11 cellular contexts compared by ENCODE assay signal in the genomic region with DNA sequence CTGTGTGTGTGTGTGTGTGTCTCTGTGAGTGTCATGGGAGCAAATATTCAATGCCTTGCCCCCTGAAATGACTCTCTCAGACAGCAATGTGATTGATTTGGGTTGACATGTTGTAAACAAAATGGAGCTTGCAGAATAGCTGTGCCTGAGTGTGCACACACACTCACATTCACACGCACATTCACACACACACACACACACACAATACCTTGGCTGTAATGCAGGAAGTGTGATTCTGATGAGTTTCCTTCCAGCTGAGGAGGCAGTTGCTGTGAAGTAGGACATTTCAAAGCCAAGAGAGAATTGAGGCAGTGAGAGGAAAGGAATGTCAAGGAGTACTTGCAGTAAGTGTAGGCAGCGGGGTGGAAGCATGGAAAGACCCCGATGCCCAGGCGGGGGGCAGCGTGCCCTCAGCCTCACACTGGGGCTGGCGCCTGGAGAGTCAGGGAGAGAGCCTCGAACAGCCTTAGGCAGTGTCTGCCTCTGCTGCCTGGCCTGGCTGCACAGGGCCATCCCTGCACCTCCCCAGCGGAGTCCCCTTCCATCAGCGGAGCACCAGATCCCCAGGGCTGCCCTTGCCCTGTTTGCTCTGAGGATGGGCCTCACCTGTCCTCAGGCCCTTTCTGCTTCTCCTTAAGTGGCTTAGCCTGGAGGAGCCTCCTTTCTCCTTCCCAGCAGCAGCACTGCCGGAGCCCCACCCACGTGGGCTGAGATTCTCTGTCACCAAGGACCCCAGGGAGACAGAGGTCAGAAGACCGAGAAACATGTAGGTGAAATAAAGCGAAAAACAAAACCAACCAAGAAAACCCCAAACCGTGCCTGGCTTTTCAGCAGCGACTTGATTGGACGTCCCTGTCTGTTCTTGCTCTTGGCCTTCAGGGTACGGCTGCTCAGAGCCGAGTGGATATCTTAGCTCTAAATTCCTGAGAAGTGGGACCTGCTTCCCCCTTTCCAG. TPM values are rescaled to one million over a fixed set of nuclear protein-coding genes. Genes with fewer than 3 reads are reported as not detected.
A peak's percentile ranks its signal among the peaks of the same experiment; 100 is the strongest.
DNase-seq lines count a peak whose midpoint lies in the region; ATAC-seq lines count a peak whose summit lies in the region.
"Had no signal": no experiment of that assay in that cellular context is flagged by ENCODE, and none has a peak within 500 bp of the region (broad histone marks: within the 10 kb centered on the region; RNA-seq: fewer than 3 reads in every experiment).

No MANE protein-coding gene starts in this region.

- no peak for DNase-seq in stimulated activated CD4-positive, alpha-beta T cell treated with anti-CD3 and anti-CD28 coated beads, Interleukin-2, amount 100 ng/mL, for 48 hours
- DNase-seq in NCI-H526 (lab: John Stamatoyannopoulos, UW), result no peak
- no peak for DNase-seq in DMS114 treated with DMSO at 0.1 percent for 48 hours (lab: John Stamatoyannopoulos, UW; ENCODE audit: unreplicated experiment)
- no peak for DNase-seq in cardiac septum (ENCODE audit: low spot score)
- DNase-seq: activated B cell treated with CpG ODN at 0.5 μM for 24 hours, Karpas-422, psoas muscle had no signal

- H3K36me3 ChIP-seq in BLaER1, result peaks cover 70% of the 10 kb centered on the region
- peaks cover 100% of the 10 kb centered on the region for H3K36me3 ChIP-seq in HUES64 (ENCODE audit: insufficient read depth, low read length)

- no peaks in the 10 kb centered on the region for H3K9me3 ChIP-seq in BLaER1
- no peaks in the 10 kb centered on the region for H3K9me3 ChIP-seq in HUES64 (ENCODE audit: insufficient read depth, low read depth, low read length)
- H3K9me3 ChIP-seq: psoas muscle had no signal

- H3K27me3 ChIP-seq in BLaER1, result no peaks in the 10 kb centered on the region
- no peaks in the 10 kb centered on the region for H3K27me3 ChIP-seq in HUES64 (ENCODE audit: insufficient read depth, low read length)

- H3K27ac ChIP-seq in BLaER1 (peak overlapping the region; percentile 85), HUES64 (ENCODE audit: low read depth, low read length) (peak overlapping the region; percentile 22; the same call in 1 of the 2 replicates)
- H3K27ac ChIP-seq: psoas muscle had no signal

- no peaks in the 10 kb centered on the region for H4K20me1 ChIP-seq in BLaER1

- H3K4me1 ChIP-seq in BLaER1 (peaks cover 64% of the 10 kb centered on the region), HUES64 (ENCODE audit: insufficient read depth, low read length) (0 out of 2 replicates have a peak, but pooled peaks cover 11% of the 10 kb centered on the region)
- H3K4me1 ChIP-seq: psoas muscle had no signal

- H3K9ac ChIP-seq in BLaER1 (peak overlapping the region; percentile 68), HUES64 (ENCODE audit: low read depth, low read length) (no peak overlapping the region)

- intact Hi-C loops in cardiac septum (cut with DNase I), result no loop called here

- 95% methylated on average over 18 of the region's 18 CpGs for WGBS in HUES64

- H3K4me2 ChIP-seq in BLaER1, result peak overlapping the region; percentile 92

- ATAC-seq in GM19324 (IDR thresholded peaks at IDR 0.05; ENCODE audit: low FRiP score, unreplicated experiment), result peak; percentile 62
- peak; percentile 54 for ATAC-seq in HG02840 (IDR thresholded peaks at IDR 0.05; ENCODE audit: low FRiP score, unreplicated experiment)
- ATAC-seq: psoas muscle had no signal

- H3K4me3 ChIP-seq in BLaER1 (peak overlapping the region; percentile 27), HUES64 (ENCODE audit: low read length) (no peak overlapping the region)
- H3K4me3 ChIP-seq: psoas muscle had no signal

RNA-seq across cellular contexts. Expression of a gene that starts 9.2 kb away (rescaled TPM):
- polyA plus RNA-seq in HUES64 (2013, experiment 1 of 2), result 79.9 TPM
- polyA plus RNA-seq in HUES64 (2013, experiment 2 of 2), result 70.5 TPM
- total RNA-seq in cardiac septum, result 0.38 TPM

RNA-seq across cellular contexts. Expression of a gene that starts 56.1 kb away (rescaled TPM):
- polyA plus RNA-seq in HUES64 (2013, experiment 1 of 2), result 28.3 TPM
- polyA plus RNA-seq in HUES64 (2013, experiment 2 of 2), result 21.7 TPM
- total RNA-seq in cardiac septum, result 17.8 TPM
